9 cellular contexts compared by ENCODE assay signal in genomic region chr12:96121271-96121711, GRCh38.
DNase-seq lines count a peak whose midpoint lies in the region; ATAC-seq and TF ChIP-seq lines count a peak whose summit lies in the region.
"Had no signal": no experiment of that assay in that cellular context is flagged by ENCODE, and none has a peak within 500 bp of the region (broad histone marks: within the 10 kb centered on the region; RNA-seq: fewer than 3 reads in every experiment).

No MANE protein-coding gene starts in this region.

- no peak overlapping the region for H3K9ac ChIP-seq in skeletal muscle satellite cell (ENCODE audit: low read depth, low read length)

- CTCF ChIA-PET in activated CD4-positive, alpha-beta T cell treated with anti-CD3 and anti-CD28 coated beads for 36 hours (lab: Charles Lee), result interaction anchor here (0.8 kb wide), 1 partner anchor 11 kb away, joined by 3 read pairs; no protein-coding TSS in a partner anchor

- no peak overlapping the region for H3K4me3 Mint-ChIP-seq in activated CD4-positive, alpha-beta T cell treated with anti-CD3 and anti-CD28 coated beads for 36 hours
- no peak overlapping the region for H3K4me3 Mint-ChIP-seq in glutamatergic neuron (ENCODE audit: unreplicated experiment)

- H3K36me3 ChIP-seq in skeletal muscle satellite cell (ENCODE audit: insufficient read depth, low read length), result no peaks in the 10 kb centered on the region
- no peaks in the 10 kb centered on the region for H3K36me3 ChIP-seq in effector memory CD4-positive, alpha-beta T cell (ENCODE audit: control insufficient read depth, insufficient read depth, low read length)

- no peaks in the 10 kb centered on the region for H3K36me3 Mint-ChIP-seq in activated CD4-positive, alpha-beta T cell treated with anti-CD3 and anti-CD28 coated beads for 36 hours (ENCODE audit: low read depth)
- no peaks in the 10 kb centered on the region for H3K36me3 Mint-ChIP-seq in glutamatergic neuron (ENCODE audit: unreplicated experiment)

- peaks cover 12% of the 10 kb centered on the region for H3K4me1 Mint-ChIP-seq in activated CD4-positive, alpha-beta T cell treated with anti-CD3 and anti-CD28 coated beads for 36 hours
- H3K4me1 Mint-ChIP-seq in glutamatergic neuron (ENCODE audit: low read depth, unreplicated experiment), result peaks cover 4% of the 10 kb centered on the region

- H3K27ac Mint-ChIP-seq in activated CD4-positive, alpha-beta T cell treated with anti-CD3 and anti-CD28 coated beads for 36 hours, result no peak overlapping the region
- no peak overlapping the region for H3K27ac Mint-ChIP-seq in glutamatergic neuron (ENCODE audit: unreplicated experiment)

- H3K27me3 Mint-ChIP-seq in activated CD4-positive, alpha-beta T cell treated with anti-CD3 and anti-CD28 coated beads for 36 hours, result no peaks in the 10 kb centered on the region
- peaks cover 1% of the 10 kb centered on the region for H3K27me3 Mint-ChIP-seq in glutamatergic neuron (ENCODE audit: unreplicated experiment)
- H3K27me3 Mint-ChIP-seq: IgD-negative memory B cell had no signal

- H3K27ac ChIP-seq in effector memory CD4-positive, alpha-beta T cell (ENCODE audit: insufficient read depth, low read length, poor library complexity, severe bottlenecking), result no peak overlapping the region

- H3K4me3 ChIP-seq in skeletal muscle satellite cell (ENCODE audit: low read length), result no peak overlapping the region
- H3K4me3 ChIP-seq in effector memory CD4-positive, alpha-beta T cell (ENCODE audit: insufficient read depth, low read depth, low read length, poor library complexity, severe bottlenecking), result no peak overlapping the region

- no peaks in the 10 kb centered on the region for H3K9me3 ChIP-seq in skeletal muscle satellite cell (replicated peaks; ENCODE audit: low read length)
- no peaks in the 10 kb centered on the region for H3K9me3 ChIP-seq in effector memory CD4-positive, alpha-beta T cell (ENCODE audit: control insufficient read depth, low read length)

- H3K4me1 ChIP-seq in skeletal muscle satellite cell (ENCODE audit: control insufficient read depth, insufficient read depth, low read length), result peaks cover 7% of the 10 kb centered on the region
- no peaks in the 10 kb centered on the region for H3K4me1 ChIP-seq in effector memory CD4-positive, alpha-beta T cell (ENCODE audit: control insufficient read depth, insufficient read depth, low read length, poor library complexity, severe bottlenecking)

- H3K9me3 Mint-ChIP-seq in activated CD4-positive, alpha-beta T cell treated with anti-CD3 and anti-CD28 coated beads for 36 hours (ENCODE audit: low read depth), result no peaks in the 10 kb centered on the region
- no peaks in the 10 kb centered on the region for H3K9me3 Mint-ChIP-seq in glutamatergic neuron (ENCODE audit: unreplicated experiment)
- H3K9me3 Mint-ChIP-seq: IgD-negative memory B cell had no signal

- TF ChIP-seq CTCF in glutamatergic neuron (IDR thresholded peaks at IDR 0.05; ENCODE audit: partially characterized antibody, unreplicated experiment), result no peak

- H3K4me2 ChIP-seq in skeletal muscle satellite cell (ENCODE audit: low read length), result peak overlapping the region; percentile 3

- DNase-seq in activated CD4-positive, alpha-beta T cell treated with anti-CD3 and anti-CD28 coated beads for 36 hours, result no peak
- no peak for DNase-seq in activated CD4-positive, alpha-beta T cell treated with anti-CD3 and anti-CD28 coated beads, Interleukin-2, amount 50 U/mL, for 1 hour
- DNase-seq in SIG-M5 (lab: John Stamatoyannopoulos, UW) (peak; percentile 70), GM19238 (ENCODE audit: insufficient read length, low spot score) (no peak), glutamatergic neuron (no peak)
- no peak for DNase-seq in effector memory CD4-positive, alpha-beta T cell

- POLR2A ChIA-PET in activated CD4-positive, alpha-beta T cell treated with anti-CD3 and anti-CD28 coated beads for 36 hours (lab: Charles Lee), result interaction anchor here (0.6 kb wide), 1 partner anchor 389 kb away, joined by 7 read pairs; no protein-coding TSS in a partner anchor

- ATAC-seq in activated CD4-positive, alpha-beta T cell treated with anti-CD3 and anti-CD28 coated beads for 36 hours, result peak; percentile 75
- ATAC-seq in HG02885 (IDR thresholded peaks at IDR 0.05; ENCODE audit: poor library complexity, unreplicated experiment), result peak; percentile 81

- no peaks in the 10 kb centered on the region for H3K27me3 ChIP-seq in skeletal muscle satellite cell (ENCODE audit: control insufficient read depth, insufficient read depth, low read length)
- no peaks in the 10 kb centered on the region for H3K27me3 ChIP-seq in effector memory CD4-positive, alpha-beta T cell (replicated peaks; ENCODE audit: control insufficient read depth, insufficient read depth, low read length, poor library complexity, severe bottlenecking)

- intact Hi-C loops in activated CD4-positive, alpha-beta T cell treated with anti-CD3 and anti-CD28 coated beads for 36 hours (cut with DNase I, micrococcal nuclease), result loop anchor here in 1 of 2 experiments (2.0 kb wide), 1 partner anchor 56 kb away; no protein-coding TSS in a partner anchor
